Comparison of ENCODE assay signal across 1 cellular context in genomic region chr13:42997381-42997780, GRCh38.
A peak's percentile ranks its signal among the peaks of the same experiment; 100 is the strongest.
TF ChIP-seq lines count a peak whose summit lies in the region.

No MANE protein-coding gene starts in this region.

TF ChIP-seq in GM12878, 131 proteins besides CTCF, POLR2A, EP300 and RAD21 (continued from another document and continues in another):
- TF ChIP-seq SMAD1 (IDR thresholded peaks at IDR 0.05; ENCODE audit: low read depth, partially characterized antibody) (no peak), EZH2 (IDR thresholded peaks at IDR 0.05; ENCODE audit: borderline replicate concordance, control insufficient read depth, low read depth, low read length) (no peak), ATF7 (IDR thresholded peaks at IDR 0.05; ENCODE audit: low read depth) (peak; percentile 45; the same call in 1 of the 2 replicates), ATF2 (IDR thresholded peaks at IDR 0.05; ENCODE audit: low read length) (peak; percentile 66; the same call in 1 of the 2 replicates), ZNF274 (IDR thresholded peaks at IDR 0.05; ENCODE audit: insufficient read depth, insufficient read length) (no peak), IRF3 (IDR thresholded peaks at IDR 0.05) (no peak), MEF2B (IDR thresholded peaks at IDR 0.05; ENCODE audit: partially characterized antibody, poor library complexity, severe bottlenecking) (no peak), HDAC6 (IDR thresholded peaks at IDR 0.05; ENCODE audit: unreplicated experiment) (no peak), USF2 (IDR thresholded peaks at IDR 0.05; ENCODE audit: borderline replicate concordance, low read depth, low read length) (no peak), WRNIP1 (IDR thresholded peaks at IDR 0.05; ENCODE audit: borderline replicate concordance, low read depth, low read length) (no peak), PAX8 (IDR thresholded peaks at IDR 0.05) (no peak), TARDBP (IDR thresholded peaks at IDR 0.05; ENCODE audit: borderline replicate concordance) (no peak), PAX5 (IDR thresholded peaks at IDR 0.05; ENCODE audit: borderline replicate concordance, low read depth, low read length) (no peak), SREBF2 (IDR thresholded peaks at IDR 0.05; ENCODE audit: low read length) (no peak), CHD4 (IDR thresholded peaks at IDR 0.05) (no peak), CUX1 (IDR thresholded peaks at IDR 0.05; ENCODE audit: insufficient replicate concordance, low read depth, low read length) (no peak), HCFC1 (IDR thresholded peaks at IDR 0.05; ENCODE audit: low read length) (no peak), RBBP5 (conservative IDR thresholded peaks at IDR 0.05) (no peak), KAT2A (conservative IDR thresholded peaks at IDR 0.05; ENCODE audit: control insufficient read depth, low read depth, low read length) (no peak), MTA3 (IDR thresholded peaks at IDR 0.05; ENCODE audit: borderline replicate concordance, low read length) (peak; percentile 41; the same call in 1 of the 2 replicates), CEBPZ (IDR thresholded peaks at IDR 0.05; ENCODE audit: low read depth, low read length) (no peak), PML (IDR thresholded peaks at IDR 0.05; ENCODE audit: low read length) (no peak), REST (IDR thresholded peaks at IDR 0.05; ENCODE audit: low read depth, low read length) (no peak), E2F4 (IDR thresholded peaks at IDR 0.05; ENCODE audit: low read depth, low read length) (no peak), RFX5 (IDR thresholded peaks at IDR 0.05; ENCODE audit: low read depth, low read length) (no peak), YBX1 (IDR thresholded peaks at IDR 0.05) (no peak), RCOR1 (conservative IDR thresholded peaks at IDR 0.05; ENCODE audit: low read depth, low read length) (no peak), FOXM1 (IDR thresholded peaks at IDR 0.05; ENCODE audit: low read depth, low read length) (peak; percentile 57; the same call in 1 of the 2 replicates), ZNF384 (IDR thresholded peaks at IDR 0.05; ENCODE audit: borderline replicate concordance, low read depth, low read length) (peak; percentile 90), CBX3 (IDR thresholded peaks at IDR 0.05; ENCODE audit: borderline replicate concordance, low read depth) (no peak), CREB1 (IDR thresholded peaks at IDR 0.05; ENCODE audit: low read depth) (peak; percentile 10; the same call in 1 of the 2 replicates), ETV6 (conservative IDR thresholded peaks at IDR 0.05 in 1 of 2, IDR thresholded peaks at IDR 0.05 in 1 of 2; ENCODE audit: borderline replicate concordance in 1 of 2, low read depth in 1 of 2) (peak in 1 of 2 experiments; percentile 36; a peak in 1 of 4 replicates), IRF4 (IDR thresholded peaks at IDR 0.05; ENCODE audit: low read depth, low read length) (0 out of 2 replicates have a peak, but pooled peaks have one; percentile 50), CEBPB (IDR thresholded peaks at IDR 0.05; ENCODE audit: borderline replicate concordance in 1 of 2, low read depth in 2 of 2, low read length in 2 of 2) (no peak), RELB (IDR thresholded peaks at IDR 0.05; ENCODE audit: low read depth) (peak; percentile 89), NR2C2 (IDR thresholded peaks at IDR 0.05; ENCODE audit: borderline replicate concordance, control insufficient read depth, insufficient read length, low read depth) (no peak), POU2F2 (IDR thresholded peaks at IDR 0.05; ENCODE audit: borderline replicate concordance, low read depth, low read length) (no peak), CBX5 (IDR thresholded peaks at IDR 0.05; ENCODE audit: low read depth) (no peak), ZNF217 (IDR thresholded peaks at IDR 0.05) (no peak), IKZF1 (conservative IDR thresholded peaks at IDR 0.05) (peak; percentile 75), TBL1XR1 (IDR thresholded peaks at IDR 0.05; ENCODE audit: low read depth, low read length) (no peak), SMARCA5 (IDR thresholded peaks at IDR 0.05) (no peak), EED (IDR thresholded peaks at IDR 0.05; ENCODE audit: low read depth) (peak; percentile 62; the same call in 1 of the 2 replicates), NRF1 (conservative IDR thresholded peaks at IDR 0.05; ENCODE audit: low read depth, low read length) (no peak), CHD2 (IDR thresholded peaks at IDR 0.05; ENCODE audit: borderline replicate concordance, low read depth, low read length) (no peak)
